13 cellular contexts compared by ENCODE assay signal in the genomic region with DNA sequence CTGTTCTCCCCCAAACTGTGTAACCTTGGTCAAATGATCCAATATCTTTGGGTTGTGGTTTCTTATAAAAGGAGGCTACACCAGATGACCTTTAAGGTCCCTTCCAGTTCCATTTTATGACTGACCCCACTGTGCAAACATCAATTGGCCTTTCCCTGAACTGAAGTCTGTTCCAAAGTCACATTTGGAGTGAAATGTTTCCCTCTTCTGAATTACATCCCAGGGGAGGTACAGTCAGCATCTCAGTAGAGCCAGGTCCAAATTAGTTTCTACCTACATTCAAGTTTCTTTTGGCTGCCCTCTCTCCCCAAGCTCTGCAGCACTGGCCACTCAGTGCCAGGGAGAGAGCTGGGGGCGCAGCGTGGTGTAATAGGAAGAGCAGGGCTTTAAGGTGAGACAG. TPM values are rescaled to one million over a fixed set of nuclear protein-coding genes. Genes with fewer than 3 reads are reported as not detected.
DNase-seq lines count a peak whose midpoint lies in the region; ATAC-seq and TF ChIP-seq lines count a peak whose summit lies in the region.
"Had no signal": no experiment of that assay in that cellular context is flagged by ENCODE, and none has a peak within 500 bp of the region (broad histone marks: within the 10 kb centered on the region; RNA-seq: fewer than 3 reads in every experiment).

No MANE protein-coding gene starts in this region.

- no peak overlapping the region for H3K4me3 Mint-ChIP-seq in activated CD8-positive, alpha-beta memory T cell treated with anti-CD3 and anti-CD28 coated beads, Interleukin-2, amount 10 ng/mL, durations not matched to agents 7 days and 5 days
- H3K4me3 Mint-ChIP-seq in activated naive CD8-positive, alpha-beta T cell treated with anti-CD3 and anti-CD28 coated beads, Interleukin-2, amount 50 U/mL, for 24 hours: peak overlapping the region; percentile 43

- CTCF ChIA-PET in activated CD8-positive, alpha-beta memory T cell treated with anti-CD3 and anti-CD28 coated beads, Interleukin-2, amount 10 ng/mL, durations not matched to agents 7 days and 5 days (lab: Charles Lee): no interaction called here

- WGBS in liver: 89% methylated on average over 2 of the region's 2 CpGs

- peaks cover 23% of the 10 kb centered on the region for H3K36me3 Mint-ChIP-seq in activated CD8-positive, alpha-beta memory T cell treated with anti-CD3 and anti-CD28 coated beads, Interleukin-2, amount 10 ng/mL, durations not matched to agents 7 days and 5 days
- H3K36me3 Mint-ChIP-seq in activated naive CD8-positive, alpha-beta T cell treated with anti-CD3 and anti-CD28 coated beads, Interleukin-2, amount 50 U/mL, for 24 hours (ENCODE audit: low read depth): peaks cover 3% of the 10 kb centered on the region

- H3K36me3 ChIP-seq in liver (ENCODE audit: control insufficient read depth in 4 of 4, insufficient read depth in 3 of 4, low read depth in 1 of 4, low read length in 3 of 4) (peaks cover 0 to 4% (median 0%) of the 10 kb centered on the region in 4 donors), subcutaneous abdominal adipose tissue (ENCODE audit: control insufficient read depth in 5 of 5, insufficient read depth in 5 of 5, low read length in 5 of 5) (peaks cover 2 to 6% (median 5%) of the 10 kb centered on the region in 5 donors)

- H3K9me3 ChIP-seq in liver (ENCODE audit: control insufficient read depth in 4 of 4, low read length in 3 of 4) (no peaks in the 10 kb centered on the region), subcutaneous abdominal adipose tissue (ENCODE audit: control insufficient read depth in 5 of 5, low read length in 5 of 5) (no peaks in the 10 kb centered on the region)

- H3K27ac ChIP-seq in liver (ENCODE audit: low read depth in 1 of 2, low read length in 2 of 2) (no peak overlapping the region), subcutaneous abdominal adipose tissue (ENCODE audit: low read depth, low read length) (peak overlapping the region; percentile 65)
- H3K27ac ChIP-seq: parathyroid adenoma had no signal

- H3K4me1 Mint-ChIP-seq in activated CD8-positive, alpha-beta memory T cell treated with anti-CD3 and anti-CD28 coated beads, Interleukin-2, amount 10 ng/mL, durations not matched to agents 7 days and 5 days: peaks cover 72% of the 10 kb centered on the region
- peaks cover 59% of the 10 kb centered on the region for H3K4me1 Mint-ChIP-seq in activated naive CD8-positive, alpha-beta T cell treated with anti-CD3 and anti-CD28 coated beads, Interleukin-2, amount 50 U/mL, for 24 hours

- no peak overlapping the region for H3K9ac ChIP-seq in liver (ENCODE audit: low read depth in 1 of 2, low read length in 2 of 2)
- H3K9ac ChIP-seq in subcutaneous abdominal adipose tissue (ENCODE audit: low read length in 5 of 5): no peak overlapping the region
- H3K9ac ChIP-seq: parathyroid adenoma had no signal

- no peaks in the 10 kb centered on the region for H3K27me3 ChIP-seq in liver (ENCODE audit: control insufficient read depth in 4 of 4, insufficient read depth in 4 of 4, low read length in 3 of 4)
- H3K27me3 ChIP-seq in subcutaneous abdominal adipose tissue (ENCODE audit: control insufficient read depth in 5 of 5, insufficient read depth in 4 of 5, low read length in 5 of 5): no peaks in the 10 kb centered on the region

- H3K27me3 Mint-ChIP-seq in activated CD8-positive, alpha-beta memory T cell treated with anti-CD3 and anti-CD28 coated beads, Interleukin-2, amount 10 ng/mL, durations not matched to agents 7 days and 5 days: no peaks in the 10 kb centered on the region
- no peaks in the 10 kb centered on the region for H3K27me3 Mint-ChIP-seq in activated naive CD8-positive, alpha-beta T cell treated with anti-CD3 and anti-CD28 coated beads, Interleukin-2, amount 50 U/mL, for 24 hours

- ATAC-seq in activated CD8-positive, alpha-beta memory T cell treated with anti-CD3 and anti-CD28 coated beads, Interleukin-2, amount 10 ng/mL, durations not matched to agents 7 days and 5 days: no peak
- no peak for ATAC-seq in activated naive CD8-positive, alpha-beta T cell treated with anti-CD3 and anti-CD28 coated beads, Interleukin-2, amount 50 U/mL, for 24 hours
- ATAC-seq in HG03565 (IDR thresholded peaks at IDR 0.05; ENCODE audit: unreplicated experiment): no peak
- no peak for ATAC-seq in HG03520 (IDR thresholded peaks at IDR 0.05; ENCODE audit: unreplicated experiment)

- DNase-seq in activated CD8-positive, alpha-beta memory T cell treated with anti-CD3 and anti-CD28 coated beads, Interleukin-2, amount 10 ng/mL, durations not matched to agents 7 days and 5 days: no peak
- no peak for DNase-seq in activated CD8-positive, alpha-beta memory T cell treated with anti-CD3 and anti-CD28 coated beads, Interleukin-2, amount 50 U/mL, for 4 hours
- DNase-seq in activated naive CD8-positive, alpha-beta T cell treated with anti-CD3 and anti-CD28 coated beads, Interleukin-2, amount 50 U/mL, for 24 hours: no peak
- DNase-seq in retina: no peak
- DNase-seq: GF-D8, glutamatergic neuron, NCI-H187 treated with DMSO at 0.1 percent for 48 hours, NCI-H524 treated with DMSO at 0.1 percent for 48 hours had no signal

- no peak overlapping the region for H3K4me3 ChIP-seq in liver (ENCODE audit: low read depth in 1 of 3, low read length in 3 of 3)
- H3K4me3 ChIP-seq in subcutaneous abdominal adipose tissue (ENCODE audit: low read depth in 1 of 5, low read length in 5 of 5): no peak overlapping the region

- no peak for TF ChIP-seq CTCF in liver (IDR thresholded peaks at IDR 0.05; ENCODE audit: low read depth, low read length, missing input control)

- H3K4me1 ChIP-seq in liver (ENCODE audit: control insufficient read depth in 4 of 4, insufficient read depth in 4 of 4, low read length in 3 of 4) (peaks cover 0 to 7% (median 6%) of the 10 kb centered on the region in 4 donors), subcutaneous abdominal adipose tissue (ENCODE audit: control insufficient read depth in 5 of 5, insufficient read depth in 5 of 5, low read length in 5 of 5) (peaks cover 8 to 41% (median 34%) of the 10 kb centered on the region in 5 donors)

- TF ChIP-seq RAD21 in liver (IDR thresholded peaks at IDR 0.05): peak in 1 of 2 donors; percentile 8

- no peaks in the 10 kb centered on the region for H3K9me3 Mint-ChIP-seq in activated CD8-positive, alpha-beta memory T cell treated with anti-CD3 and anti-CD28 coated beads, Interleukin-2, amount 10 ng/mL, durations not matched to agents 7 days and 5 days (ENCODE audit: low read depth)
- no peaks in the 10 kb centered on the region for H3K9me3 Mint-ChIP-seq in activated naive CD8-positive, alpha-beta T cell treated with anti-CD3 and anti-CD28 coated beads, Interleukin-2, amount 50 U/mL, for 24 hours

- H3K27ac Mint-ChIP-seq in activated CD8-positive, alpha-beta memory T cell treated with anti-CD3 and anti-CD28 coated beads, Interleukin-2, amount 10 ng/mL, durations not matched to agents 7 days and 5 days: peak overlapping the region; percentile 14
- H3K27ac Mint-ChIP-seq in activated naive CD8-positive, alpha-beta T cell treated with anti-CD3 and anti-CD28 coated beads, Interleukin-2, amount 50 U/mL, for 24 hours: no peak overlapping the region

TF ChIP-seq in liver, 16 proteins besides CTCF, POLR2A, EP300 and RAD21:
- TF ChIP-seq HNF4A (conservative IDR thresholded peaks at IDR 0.05) (peak; percentile 52 to 79), TAF1 (conservative IDR thresholded peaks at IDR 0.05) (no peak), RXRA (IDR thresholded peaks at IDR 0.05) (peak; percentile 40 to 84), SP1 (IDR thresholded peaks at IDR 0.05) (peak; percentile 36)

RNA-seq across cellular contexts. Expression of a gene that starts 34.4 kb away (rescaled TPM):
- total RNA-seq in activated CD8-positive, alpha-beta memory T cell treated with anti-CD3 and anti-CD28 coated beads, Interleukin-2, amount 10 ng/mL, durations not matched to agents 7 days and 5 days: 10 to 100 TPM; 36.4 to 64.2 TPM
- 10 to 100 TPM; 13.0 to 17.5 TPM for total RNA-seq in liver
- 10 to 100 TPM in 1 of 2 donors, 1 to 10 TPM in 1; 8.1 to 14.0 TPM for polyA plus RNA-seq in liver
